Comparison of ENCODE assay signal across 2 cellular contexts in genomic region chr1:1334835-1335234, GRCh38.
TF ChIP-seq lines count a peak whose summit lies in the region.

No MANE protein-coding gene starts in this region.

TF ChIP-seq in HCT116, 20 proteins besides CTCF, POLR2A, EP300 and RAD21:
- TF ChIP-seq CBX3 (IDR thresholded peaks at IDR 0.05; ENCODE audit: low read depth): no peak
- TF ChIP-seq SIN3A (IDR thresholded peaks at IDR 0.05; ENCODE audit: low read depth): peak; percentile 28; the same call in 1 of the 2 replicates

TF ChIP-seq in GM12878, 131 proteins besides CTCF, POLR2A, EP300 and RAD21:
- TF ChIP-seq NR2C2 (IDR thresholded peaks at IDR 0.05; ENCODE audit: borderline replicate concordance, control insufficient read depth, insufficient read length, low read depth): no peak
- no peak for TF ChIP-seq NR2F1 (conservative IDR thresholded peaks at IDR 0.05)
- no peak for TF ChIP-seq CEBPB (IDR thresholded peaks at IDR 0.05; ENCODE audit: borderline replicate concordance in 1 of 2, low read depth in 2 of 2, low read length in 2 of 2)
- TF ChIP-seq REST (IDR thresholded peaks at IDR 0.05; ENCODE audit: low read depth, low read length): peak; percentile 86
- TF ChIP-seq ZBTB11 (CRISPR knock-in tag; IDR thresholded peaks at IDR 0.05): no peak
- TF ChIP-seq RELA (IDR thresholded peaks at IDR 0.05; ENCODE audit: borderline replicate concordance, partially characterized antibody): no peak
- no peak for TF ChIP-seq ZNF24 (IDR thresholded peaks at IDR 0.05)
